20 cellular contexts compared by ENCODE assay signal in the genomic region with DNA sequence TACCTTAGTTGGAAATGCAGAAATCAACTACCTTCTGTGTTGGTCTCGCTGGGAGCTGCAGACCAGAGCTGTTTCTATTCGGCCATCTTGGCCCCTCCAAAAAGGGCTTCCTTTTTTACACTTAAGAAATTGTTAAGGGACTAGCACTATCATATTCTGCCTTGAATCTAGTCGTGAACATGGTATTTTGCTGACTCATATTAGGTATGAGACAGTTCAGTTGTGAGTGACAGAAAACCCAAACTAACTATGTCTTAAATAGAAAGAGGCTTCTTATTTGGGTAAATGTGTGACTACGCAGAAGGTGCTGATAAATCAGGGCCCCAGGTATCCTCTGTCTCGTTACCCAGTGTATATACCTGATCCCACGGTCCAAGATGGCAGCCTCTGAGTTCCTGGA.
"Had no signal": no experiment of that assay in that cellular context is flagged by ENCODE, and none has a peak within 500 bp of the region (broad histone marks: within the 10 kb centered on the region; RNA-seq: fewer than 3 reads in every experiment).

No MANE protein-coding gene starts in this region.

- H3K27me3 ChIP-seq: right atrium auricular region, suprapubic skin, transverse colon had no signal

- H3K9me3 Mint-ChIP-seq: activated B cell treated with CpG ODN at 0.5 μM for 24 hours; activated CD4-positive, alpha-beta memory T cell treated with anti-CD3 and anti-CD28 coated beads for 36 hours; activated naive CD8-positive, alpha-beta T cell treated with anti-CD3 and anti-CD28 coated beads for 36 hours; memory B cell; neural crest cell; stimulated activated naive CD8-positive, alpha-beta T cell treated with anti-CD3 and anti-CD28 coated beads, Interleukin-15, amount 100 ng/mL, for 72 hours; T-helper 2 cell treated with Interferon-gamma antibody and Interleukin-4, amounts not matched to agents 5 μg/mL and 100 μg/mL, for 36 hours had no signal

- H3K36me3 ChIP-seq: prostate gland, right atrium auricular region, suprapubic skin, transverse colon had no signal

- H3K4me1 ChIP-seq: prostate gland, right atrium auricular region, suprapubic skin, transverse colon had no signal

- DNase-seq: activated B cell treated with CpG ODN at 0.5 μM for 24 hours; activated CD4-positive, alpha-beta memory T cell treated with anti-CD3 and anti-CD28 coated beads for 36 hours; activated CD4-positive, alpha-beta T cell treated with anti-CD3 and anti-CD28 coated beads for 4 hours; activated naive CD8-positive, alpha-beta T cell treated with anti-CD3 and anti-CD28 coated beads for 36 hours; effector CD4-positive, alpha-beta T cell; immature natural killer cell; left ventricle myocardium superior; stimulated activated CD4-positive, alpha-beta T cell treated with anti-CD3 and anti-CD28 coated beads, Interleukin-15, amount 100 ng/mL, for 24 hours; stimulated activated CD4-positive, alpha-beta T cell treated with anti-CD3 and anti-CD28 coated beads, Interleukin-2, amount 100 ng/mL, for 48 hours; stimulated activated naive CD8-positive, alpha-beta T cell treated with anti-CD3 and anti-CD28 coated beads, Interleukin-15, amount 100 ng/mL, for 72 hours; transverse colon had no signal

- H3K27me3 Mint-ChIP-seq: activated B cell treated with CpG ODN at 0.5 μM for 24 hours; activated CD4-positive, alpha-beta memory T cell treated with anti-CD3 and anti-CD28 coated beads for 36 hours; activated naive CD8-positive, alpha-beta T cell treated with anti-CD3 and anti-CD28 coated beads for 36 hours; memory B cell; stimulated activated naive CD8-positive, alpha-beta T cell treated with anti-CD3 and anti-CD28 coated beads, Interleukin-15, amount 100 ng/mL, for 72 hours had no signal

- ATAC-seq: esophagus mucosa; left ventricle myocardium superior; stimulated activated naive CD8-positive, alpha-beta T cell treated with anti-CD3 and anti-CD28 coated beads, Interleukin-15, amount 100 ng/mL, for 72 hours had no signal

- H3K9me3 ChIP-seq: prostate gland, right atrium auricular region, suprapubic skin, transverse colon had no signal

- H3K4me1 Mint-ChIP-seq: activated B cell treated with CpG ODN at 0.5 μM for 24 hours; activated naive CD8-positive, alpha-beta T cell treated with anti-CD3 and anti-CD28 coated beads for 36 hours; immature natural killer cell; memory B cell; stimulated activated naive CD8-positive, alpha-beta T cell treated with anti-CD3 and anti-CD28 coated beads, Interleukin-15, amount 100 ng/mL, for 72 hours had no signal

- H3K27ac ChIP-seq: prostate gland, right atrium auricular region, skin epidermis, suprapubic skin, transverse colon had no signal

- H3K4me3 Mint-ChIP-seq: activated B cell treated with CpG ODN at 0.5 μM for 24 hours; activated CD4-positive, alpha-beta memory T cell treated with anti-CD3 and anti-CD28 coated beads for 36 hours; activated naive CD8-positive, alpha-beta T cell treated with anti-CD3 and anti-CD28 coated beads for 36 hours; brain; immature natural killer cell; memory B cell; neural crest cell; stimulated activated naive CD8-positive, alpha-beta T cell treated with anti-CD3 and anti-CD28 coated beads, Interleukin-15, amount 100 ng/mL, for 72 hours; T-helper 2 cell treated with Interferon-gamma antibody and Interleukin-4, amounts not matched to agents 5 μg/mL and 100 μg/mL, for 36 hours had no signal

- H3K4me3 ChIP-seq: prostate gland, right atrium auricular region, skin epidermis, suprapubic skin, transverse colon had no signal

- H3K36me3 Mint-ChIP-seq: activated CD4-positive, alpha-beta memory T cell treated with anti-CD3 and anti-CD28 coated beads for 36 hours; activated naive CD8-positive, alpha-beta T cell treated with anti-CD3 and anti-CD28 coated beads for 36 hours; brain; immature natural killer cell; memory B cell had no signal

- H3K27ac Mint-ChIP-seq: activated B cell treated with CpG ODN at 0.5 μM for 24 hours; activated CD4-positive, alpha-beta memory T cell treated with anti-CD3 and anti-CD28 coated beads for 36 hours; activated naive CD8-positive, alpha-beta T cell treated with anti-CD3 and anti-CD28 coated beads for 36 hours; brain; immature natural killer cell; memory B cell; stimulated activated naive CD8-positive, alpha-beta T cell treated with anti-CD3 and anti-CD28 coated beads, Interleukin-15, amount 100 ng/mL, for 72 hours; T-helper 2 cell treated with Interferon-gamma antibody and Interleukin-4, amounts not matched to agents 5 μg/mL and 100 μg/mL, for 36 hours had no signal
